In the genomic region with DNA sequence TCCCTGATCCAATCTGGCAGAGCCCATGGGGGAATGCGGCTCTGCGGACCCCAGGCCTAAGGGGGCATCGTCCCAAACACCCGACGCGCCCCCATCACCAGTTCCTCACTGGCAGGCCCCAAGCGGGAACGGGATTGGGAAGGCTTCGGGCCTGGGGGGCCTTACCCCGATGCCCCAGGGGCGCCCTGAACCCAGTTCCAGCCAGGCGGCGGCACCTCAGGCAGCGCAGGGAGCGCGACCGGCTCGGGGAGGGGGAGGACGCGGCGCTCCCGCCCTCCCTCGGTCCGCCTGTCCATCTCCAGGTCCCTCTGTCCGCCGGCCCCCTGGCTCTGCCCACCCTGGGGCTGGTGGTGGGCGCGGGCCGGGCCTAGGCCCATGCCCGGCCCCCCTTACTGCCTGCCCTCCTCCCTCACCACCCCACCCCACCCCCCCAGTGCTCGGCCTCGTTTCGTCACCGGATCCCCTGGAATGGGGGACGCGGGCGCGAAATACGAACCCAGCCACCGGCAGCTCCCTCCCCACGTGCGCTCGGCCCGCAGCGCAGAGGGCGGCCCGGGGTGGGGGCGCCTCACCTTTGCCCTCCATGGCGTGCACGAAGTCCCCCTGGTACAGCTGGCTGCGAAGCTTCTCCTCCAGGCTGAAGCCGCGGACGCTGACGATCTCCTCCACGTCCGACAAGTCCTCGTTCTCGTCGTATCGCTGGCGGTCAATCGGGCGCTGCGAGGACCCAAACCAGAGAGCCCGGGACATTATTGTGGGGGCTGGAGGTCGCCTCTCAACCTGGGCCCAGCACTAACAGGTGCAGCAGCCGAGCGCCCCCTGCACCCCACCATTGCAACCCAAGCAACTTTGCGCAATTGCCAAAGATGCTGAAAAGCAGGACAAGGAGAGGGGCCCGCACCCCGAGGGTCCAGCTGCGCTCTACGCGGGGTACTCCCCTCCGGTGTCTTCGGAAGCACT, we compare ENCODE assay signal across 2 cellular contexts.
TF ChIP-seq lines count a peak whose summit lies in the region.

No MANE protein-coding gene starts in this region.

TF ChIP-seq in GM23338, 12 proteins besides CTCF, POLR2A, EP300 and RAD21 (continued from another document and continues in another):
- TF ChIP-seq, protein P1, sequence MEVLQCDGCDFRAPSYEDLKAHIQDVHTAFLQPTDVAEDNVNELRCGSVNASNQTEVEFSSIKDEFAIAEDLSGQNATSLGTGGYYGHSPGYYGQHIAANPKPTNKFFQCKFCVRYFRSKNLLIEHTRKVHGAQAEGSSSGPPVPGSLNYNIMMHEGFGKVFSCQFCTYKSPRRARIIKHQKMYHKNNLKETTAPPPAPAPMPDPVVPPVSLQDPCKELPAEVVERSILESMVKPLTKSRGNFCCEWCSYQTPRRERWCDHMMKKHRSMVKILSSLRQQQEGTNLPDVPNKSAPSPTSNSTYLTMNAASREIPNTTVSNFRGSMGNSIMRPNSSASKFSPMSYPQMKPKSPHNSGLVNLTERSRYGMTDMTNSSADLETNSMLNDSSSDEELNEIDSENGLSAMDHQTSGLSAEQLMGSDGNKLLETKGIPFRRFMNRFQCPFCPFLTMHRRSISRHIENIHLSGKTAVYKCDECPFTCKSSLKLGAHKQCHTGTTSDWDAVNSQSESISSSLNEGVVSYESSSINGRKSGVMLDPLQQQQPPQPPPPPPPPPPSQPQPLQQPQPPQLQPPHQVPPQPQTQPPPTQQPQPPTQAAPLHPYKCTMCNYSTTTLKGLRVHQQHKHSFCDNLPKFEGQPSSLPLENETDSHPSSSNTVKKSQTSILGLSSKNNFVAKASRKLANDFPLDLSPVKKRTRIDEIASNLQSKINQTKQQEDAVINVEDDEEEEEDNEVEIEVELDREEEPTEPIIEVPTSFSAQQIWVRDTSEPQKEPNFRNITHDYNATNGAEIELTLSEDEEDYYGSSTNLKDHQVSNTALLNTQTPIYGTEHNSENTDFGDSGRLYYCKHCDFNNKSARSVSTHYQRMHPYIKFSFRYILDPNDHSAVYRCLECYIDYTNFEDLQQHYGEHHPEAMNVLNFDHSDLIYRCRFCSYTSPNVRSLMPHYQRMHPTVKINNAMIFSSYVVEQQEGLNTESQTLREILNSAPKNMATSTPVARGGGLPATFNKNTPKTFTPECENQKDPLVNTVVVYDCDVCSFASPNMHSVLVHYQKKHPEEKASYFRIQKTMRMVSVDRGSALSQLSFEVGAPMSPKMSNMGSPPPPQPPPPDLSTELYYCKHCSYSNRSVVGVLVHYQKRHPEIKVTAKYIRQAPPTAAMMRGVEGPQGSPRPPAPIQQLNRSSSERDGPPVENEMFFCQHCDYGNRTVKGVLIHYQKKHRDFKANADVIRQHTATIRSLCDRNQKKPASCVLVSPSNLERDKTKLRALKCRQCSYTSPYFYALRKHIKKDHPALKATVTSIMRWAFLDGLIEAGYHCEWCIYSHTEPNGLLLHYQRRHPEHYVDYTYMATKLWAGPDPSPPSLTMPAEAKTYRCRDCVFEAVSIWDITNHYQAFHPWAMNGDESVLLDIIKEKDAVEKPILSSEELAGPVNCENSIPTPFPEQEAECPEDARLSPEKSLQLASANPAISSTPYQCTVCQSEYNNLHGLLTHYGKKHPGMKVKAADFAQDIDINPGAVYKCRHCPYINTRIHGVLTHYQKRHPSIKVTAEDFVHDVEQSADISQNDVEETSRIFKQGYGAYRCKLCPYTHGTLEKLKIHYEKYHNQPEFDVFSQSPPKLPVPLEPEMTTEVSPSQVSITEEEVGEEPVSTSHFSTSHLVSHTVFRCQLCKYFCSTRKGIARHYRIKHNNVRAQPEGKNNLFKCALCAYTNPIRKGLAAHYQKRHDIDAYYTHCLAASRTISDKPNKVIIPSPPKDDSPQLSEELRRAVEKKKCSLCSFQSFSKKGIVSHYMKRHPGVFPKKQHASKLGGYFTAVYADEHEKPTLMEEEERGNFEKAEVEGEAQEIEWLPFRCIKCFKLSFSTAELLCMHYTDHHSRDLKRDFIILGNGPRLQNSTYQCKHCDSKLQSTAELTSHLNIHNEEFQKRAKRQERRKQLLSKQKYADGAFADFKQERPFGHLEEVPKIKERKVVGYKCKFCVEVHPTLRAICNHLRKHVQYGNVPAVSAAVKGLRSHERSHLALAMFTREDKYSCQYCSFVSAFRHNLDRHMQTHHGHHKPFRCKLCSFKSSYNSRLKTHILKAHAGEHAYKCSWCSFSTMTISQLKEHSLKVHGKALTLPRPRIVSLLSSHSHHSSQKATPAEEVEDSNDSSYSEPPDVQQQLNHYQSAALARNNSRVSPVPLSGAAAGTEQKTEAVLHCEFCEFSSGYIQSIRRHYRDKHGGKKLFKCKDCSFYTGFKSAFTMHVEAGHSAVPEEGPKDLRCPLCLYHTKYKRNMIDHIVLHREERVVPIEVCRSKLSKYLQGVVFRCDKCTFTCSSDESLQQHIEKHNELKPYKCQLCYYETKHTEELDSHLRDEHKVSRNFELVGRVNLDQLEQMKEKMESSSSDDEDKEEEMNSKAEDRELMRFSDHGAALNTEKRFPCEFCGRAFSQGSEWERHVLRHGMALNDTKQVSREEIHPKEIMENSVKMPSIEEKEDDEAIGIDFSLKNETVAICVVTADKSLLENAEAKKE (CRISPR knock-in tag; IDR thresholded peaks at IDR 0.05), result no peak
- TF ChIP-seq, protein P2, sequence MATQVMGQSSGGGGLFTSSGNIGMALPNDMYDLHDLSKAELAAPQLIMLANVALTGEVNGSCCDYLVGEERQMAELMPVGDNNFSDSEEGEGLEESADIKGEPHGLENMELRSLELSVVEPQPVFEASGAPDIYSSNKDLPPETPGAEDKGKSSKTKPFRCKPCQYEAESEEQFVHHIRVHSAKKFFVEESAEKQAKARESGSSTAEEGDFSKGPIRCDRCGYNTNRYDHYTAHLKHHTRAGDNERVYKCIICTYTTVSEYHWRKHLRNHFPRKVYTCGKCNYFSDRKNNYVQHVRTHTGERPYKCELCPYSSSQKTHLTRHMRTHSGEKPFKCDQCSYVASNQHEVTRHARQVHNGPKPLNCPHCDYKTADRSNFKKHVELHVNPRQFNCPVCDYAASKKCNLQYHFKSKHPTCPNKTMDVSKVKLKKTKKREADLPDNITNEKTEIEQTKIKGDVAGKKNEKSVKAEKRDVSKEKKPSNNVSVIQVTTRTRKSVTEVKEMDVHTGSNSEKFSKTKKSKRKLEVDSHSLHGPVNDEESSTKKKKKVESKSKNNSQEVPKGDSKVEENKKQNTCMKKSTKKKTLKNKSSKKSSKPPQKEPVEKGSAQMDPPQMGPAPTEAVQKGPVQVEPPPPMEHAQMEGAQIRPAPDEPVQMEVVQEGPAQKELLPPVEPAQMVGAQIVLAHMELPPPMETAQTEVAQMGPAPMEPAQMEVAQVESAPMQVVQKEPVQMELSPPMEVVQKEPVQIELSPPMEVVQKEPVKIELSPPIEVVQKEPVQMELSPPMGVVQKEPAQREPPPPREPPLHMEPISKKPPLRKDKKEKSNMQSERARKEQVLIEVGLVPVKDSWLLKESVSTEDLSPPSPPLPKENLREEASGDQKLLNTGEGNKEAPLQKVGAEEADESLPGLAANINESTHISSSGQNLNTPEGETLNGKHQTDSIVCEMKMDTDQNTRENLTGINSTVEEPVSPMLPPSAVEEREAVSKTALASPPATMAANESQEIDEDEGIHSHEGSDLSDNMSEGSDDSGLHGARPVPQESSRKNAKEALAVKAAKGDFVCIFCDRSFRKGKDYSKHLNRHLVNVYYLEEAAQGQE (IDR thresholded peaks at IDR 0.05; ENCODE audit: unreplicated experiment), result no peak
- TF ChIP-seq EZH2 (IDR thresholded peaks at IDR 0.05; ENCODE audit: low read depth, unreplicated experiment) (no peak), CREB1 (CRISPR knock-in tag; IDR thresholded peaks at IDR 0.05; ENCODE audit: low read depth) (no peak)
- TF ChIP-seq, protein P3, sequence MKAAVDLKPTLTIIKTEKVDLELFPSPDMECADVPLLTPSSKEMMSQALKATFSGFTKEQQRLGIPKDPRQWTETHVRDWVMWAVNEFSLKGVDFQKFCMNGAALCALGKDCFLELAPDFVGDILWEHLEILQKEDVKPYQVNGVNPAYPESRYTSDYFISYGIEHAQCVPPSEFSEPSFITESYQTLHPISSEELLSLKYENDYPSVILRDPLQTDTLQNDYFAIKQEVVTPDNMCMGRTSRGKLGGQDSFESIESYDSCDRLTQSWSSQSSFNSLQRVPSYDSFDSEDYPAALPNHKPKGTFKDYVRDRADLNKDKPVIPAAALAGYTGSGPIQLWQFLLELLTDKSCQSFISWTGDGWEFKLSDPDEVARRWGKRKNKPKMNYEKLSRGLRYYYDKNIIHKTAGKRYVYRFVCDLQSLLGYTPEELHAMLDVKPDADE (IDR thresholded peaks at IDR 0.05), result 0 out of 2 replicates have a peak, but pooled peaks have one; percentile 10

TF ChIP-seq in neural cell, 6 proteins besides CTCF, POLR2A, EP300 and RAD21 (continued from another document):
- TF ChIP-seq, protein P2 (IDR thresholded peaks at IDR 0.05; ENCODE audit: borderline replicate concordance), result no peak
- TF ChIP-seq MXI1 (conservative IDR thresholded peaks at IDR 0.05; ENCODE audit: poor library complexity, severe bottlenecking) (peak; percentile 79), SMC3 (conservative IDR thresholded peaks at IDR 0.05; ENCODE audit: poor library complexity) (no peak), POLR2AphosphoS5 (IDR thresholded peaks at IDR 0.05) (no peak)
